In genomic region chr12:32768518-32768917, GRCh38 we compare ENCODE assay signal across 24 cellular contexts.
"Had no signal": no experiment of that assay in that cellular context is flagged by ENCODE, and none has a peak within 500 bp of the region (broad histone marks: within the 10 kb centered on the region; RNA-seq: fewer than 3 reads in every experiment).

No MANE protein-coding gene starts in this region.

- H3K9me3 Mint-ChIP-seq: activated CD4-positive, alpha-beta memory T cell treated with anti-CD3 and anti-CD28 coated beads, Interleukin-2, amount 10 ng/mL, durations not matched to agents 7 days and 5 days; activated naive CD8-positive, alpha-beta T cell treated with anti-CD3 and anti-CD28 coated beads, Interleukin-2, amount 10 ng/mL, durations not matched to agents 7 days and 5 days had no signal

- H3K9me3 ChIP-seq: adrenal gland, SJCRH30 had no signal

- H3K27ac ChIP-seq: adrenal gland, SJCRH30 had no signal

- H3K4me3 Mint-ChIP-seq: activated CD4-positive, alpha-beta memory T cell treated with anti-CD3 and anti-CD28 coated beads, Interleukin-2, amount 10 ng/mL, durations not matched to agents 7 days and 5 days; activated naive CD8-positive, alpha-beta T cell treated with anti-CD3 and anti-CD28 coated beads, Interleukin-2, amount 10 ng/mL, durations not matched to agents 7 days and 5 days; T-helper 17 cell had no signal

- H3K4me1 ChIP-seq: adrenal gland, SJCRH30 had no signal

- H3K36me3 ChIP-seq: adrenal gland, SJCRH30 had no signal

- DNase-seq: activated CD4-positive, alpha-beta memory T cell treated with anti-CD3 and anti-CD28 coated beads, Interleukin-2, amount 10 ng/mL, durations not matched to agents 7 days and 5 days; activated CD4-positive, alpha-beta T cell treated with anti-CD3 and anti-CD28 coated beads, Interleukin-2, amount 50 U/mL, for 1 hour; activated CD4-positive, CD25-positive, alpha-beta regulatory T cell; activated naive CD4-positive, alpha-beta T cell treated with anti-CD3 and anti-CD28 coated beads, Interleukin-2, amount 50 U/mL, for 16 hours; activated naive CD8-positive, alpha-beta T cell treated with anti-CD3 and anti-CD28 coated beads, Interleukin-2, amount 10 ng/mL, durations not matched to agents 7 days and 5 days; adrenal gland; anterior cingulate cortex; cerebellar nuclear complex; Karpas-422; NCI-H1092; NCI-H1417; NCI-H1930; NCI-H446; NCI-H524; NCI-H748 treated with DMSO at 0.1 percent for 48 hours; Right ventricle myocardium superior; RPMI8226; SJCRH30; SW 1271; T-helper 17 cell; T-helper 9 cell had no signal

- H3K27me3 ChIP-seq: adrenal gland had no signal

- H3K4me1 Mint-ChIP-seq: activated CD4-positive, alpha-beta memory T cell treated with anti-CD3 and anti-CD28 coated beads, Interleukin-2, amount 10 ng/mL, durations not matched to agents 7 days and 5 days; activated naive CD8-positive, alpha-beta T cell treated with anti-CD3 and anti-CD28 coated beads, Interleukin-2, amount 10 ng/mL, durations not matched to agents 7 days and 5 days had no signal

- H3K36me3 Mint-ChIP-seq: activated naive CD8-positive, alpha-beta T cell treated with anti-CD3 and anti-CD28 coated beads, Interleukin-2, amount 10 ng/mL, durations not matched to agents 7 days and 5 days had no signal

- H3K4me3 ChIP-seq: adrenal gland, K562, SJCRH30 had no signal

- ATAC-seq: K562, Panc1, SK-N-SH treated with all-trans-retinoic acid at 6 μM for 48 hours, T-helper 17 cell had no signal

- H3K27ac Mint-ChIP-seq: activated CD4-positive, alpha-beta memory T cell treated with anti-CD3 and anti-CD28 coated beads, Interleukin-2, amount 10 ng/mL, durations not matched to agents 7 days and 5 days; activated naive CD8-positive, alpha-beta T cell treated with anti-CD3 and anti-CD28 coated beads, Interleukin-2, amount 10 ng/mL, durations not matched to agents 7 days and 5 days; T-helper 17 cell had no signal
